8 cellular contexts compared by ENCODE assay signal in genomic region chr19:39539165-39539518, GRCh38. TPM values are rescaled to one million over a fixed set of nuclear protein-coding genes. Genes with fewer than 3 reads are reported as not detected.
A peak's percentile ranks its signal among the peaks of the same experiment; 100 is the strongest.
DNase-seq lines count a peak whose midpoint lies in the region; ATAC-seq and TF ChIP-seq lines count a peak whose summit lies in the region.

No MANE protein-coding gene starts in this region.

- H3K4me3 Mint-ChIP-seq in WTC11: peak overlapping the region; percentile 90
- H3K4me3 Mint-ChIP-seq in stimulated activated effector memory CD8-positive, alpha-beta T cell treated with anti-CD3 and anti-CD28 coated beads, Interleukin-12 subunit alpha, Interleukin-12 subunit beta, amount 100 ng/mL, for 72 hours: peak overlapping the region; percentile 88

- TF ChIP-seq POLR2A in erythroblast (IDR thresholded peaks at IDR 0.05; ENCODE audit: low read length): no peak

- H3K27ac Mint-ChIP-seq in WTC11: peak overlapping the region; percentile 89
- H3K27ac Mint-ChIP-seq in stimulated activated effector memory CD8-positive, alpha-beta T cell treated with anti-CD3 and anti-CD28 coated beads, Interleukin-12 subunit alpha, Interleukin-12 subunit beta, amount 100 ng/mL, for 72 hours: peak overlapping the region; percentile 98

- peaks cover 31% of the 10 kb centered on the region for H3K4me1 Mint-ChIP-seq in WTC11
- H3K4me1 Mint-ChIP-seq in stimulated activated effector memory CD8-positive, alpha-beta T cell treated with anti-CD3 and anti-CD28 coated beads, Interleukin-12 subunit alpha, Interleukin-12 subunit beta, amount 100 ng/mL, for 72 hours: peaks cover 36% of the 10 kb centered on the region

- intact Hi-C loops in heart right ventricle (cut with DNase I): loop anchor here in 9 of 10 donors (5.0 to 10.0 kb wide), 7 partner anchors 54 to 414 kb away; partner anchors contain the start of genes PAK4 (in 2 of the 9), SUPT5H (in 2 of the 9), DYRK1B (in 1 of the 9) and PLEKHG2 (in 1 of the 9)
- intact Hi-C loops in left ventricle myocardium superior (cut with micrococcal nuclease): loop anchor here (10.0 kb wide), 1 partner anchor 54 kb away; the partner anchor contains the start of gene TIMM50

- no peaks in the 10 kb centered on the region for H3K9me3 ChIP-seq in heart right ventricle

- peaks cover 0 to 32% (median 23%) of the 10 kb centered on the region in 9 donors for H3K4me1 ChIP-seq in heart right ventricle

- no peaks in the 10 kb centered on the region for H3K36me3 ChIP-seq in heart right ventricle

- H3K27me3 Mint-ChIP-seq in WTC11 (ENCODE audit: low read depth): peaks cover 11% of the 10 kb centered on the region

- H3K9me3 Mint-ChIP-seq in WTC11: no peaks in the 10 kb centered on the region
- no peaks in the 10 kb centered on the region for H3K9me3 Mint-ChIP-seq in stimulated activated effector memory CD8-positive, alpha-beta T cell treated with anti-CD3 and anti-CD28 coated beads, Interleukin-12 subunit alpha, Interleukin-12 subunit beta, amount 100 ng/mL, for 72 hours

- DNase-seq in heart right ventricle: no peak
- DNase-seq in left ventricle myocardium superior: no peak
- DNase-seq in WTC11 (ENCODE audit: low spot score): no peak
- DNase-seq in stimulated activated effector memory CD8-positive, alpha-beta T cell treated with anti-CD3 and anti-CD28 coated beads, Interleukin-12 subunit alpha, Interleukin-12 subunit beta, amount 100 ng/mL, for 72 hours (ENCODE audit: low spot score in 2 of 2): no peak
- DNase-seq in erythroblast (lab: John Stamatoyannopoulos, UW): no peak
- no peak for DNase-seq in occipital lobe (lab: John Stamatoyannopoulos, UW)
- DNase-seq in stimulated activated CD4-positive, alpha-beta T cell treated with anti-CD3 and anti-CD28 coated beads, Interleukin-2, amount 100 ng/mL, for 48 hours: no peak

- TF ChIP-seq CTCF in heart right ventricle (IDR thresholded peaks at IDR 0.05) (no peak), WTC11 (IDR thresholded peaks at IDR 0.05) (no peak)

- H3K27ac ChIP-seq in heart right ventricle: peak overlapping the region; percentile 90 to 98 (median 96)

- ATAC-seq in heart right ventricle (peak in 1 of 8 donors; percentile 5), left ventricle myocardium superior (no peak), WTC11 (peak; percentile 17)
- ATAC-seq in stimulated activated effector memory CD8-positive, alpha-beta T cell treated with anti-CD3 and anti-CD28 coated beads, Interleukin-12 subunit alpha, Interleukin-12 subunit beta, amount 100 ng/mL, for 72 hours: peak; percentile 48

- CTCF ChIA-PET in WTC11 (lab: Charles Lee): interaction anchor here (1.0 to 2.8 kb wide), 3 partner anchors 12 to 65 kb away, joined by 3 to 17 read pairs (median 9); no protein-coding TSS in a partner anchor

- POLR2A ChIA-PET in WTC11 (lab: Charles Lee): interaction anchor here (1.2 kb wide), 1 partner anchor 20 kb away, joined by 6 read pairs; no protein-coding TSS in a partner anchor

- 1 to 2% methylated on average over 10 of the region's 10 CpGs for WGBS in heart right ventricle, 2 donors

- H3K4me3 ChIP-seq in heart right ventricle (peak overlapping the region; percentile 47 to 94 (median 77)), iPS-11a (ENCODE audit: low read depth, low read length) (peak overlapping the region; percentile 87)

- no peaks in the 10 kb centered on the region for H3K36me3 Mint-ChIP-seq in WTC11
- peaks cover 22% of the 10 kb centered on the region for H3K36me3 Mint-ChIP-seq in stimulated activated effector memory CD8-positive, alpha-beta T cell treated with anti-CD3 and anti-CD28 coated beads, Interleukin-12 subunit alpha, Interleukin-12 subunit beta, amount 100 ng/mL, for 72 hours

- no peaks in the 10 kb centered on the region for H3K27me3 ChIP-seq in heart right ventricle

TF ChIP-seq in WTC11, 78 proteins besides CTCF, POLR2A, EP300 and RAD21:
- TF ChIP-seq HMGA2 (CRISPR knock-in tag; IDR thresholded peaks at IDR 0.05) (no peak), ETV6 (CRISPR knock-in tag; IDR thresholded peaks at IDR 0.05) (no peak), SOX15 (CRISPR knock-in tag; IDR thresholded peaks at IDR 0.05) (no peak), ZNF425 (CRISPR knock-in tag; conservative IDR thresholded peaks at IDR 0.05) (no peak), RELA (CRISPR knock-in tag; IDR thresholded peaks at IDR 0.05; ENCODE audit: borderline replicate concordance) (no peak), ATF1 (CRISPR knock-in tag; IDR thresholded peaks at IDR 0.05) (no peak)

RNA-seq across cellular contexts. Expression of gene EID2, which starts 0.8 kb away (rescaled TPM):
- 10 to 100 TPM in 7 of 10 donors, 1 to 10 TPM in 3; 9.0 to 15.5 (median 11.4) TPM for total RNA-seq in heart right ventricle
- 10 to 100 TPM; 14.7 to 15.9 TPM for polyA plus RNA-seq in heart right ventricle
- 9.9 TPM for total RNA-seq in left ventricle myocardium superior
- total RNA-seq in WTC11 (2021): 21.5 to 24.0 TPM (median 23.7 TPM) in 3 replicates
- 26.4 TPM for total RNA-seq in occipital lobe

RNA-seq across cellular contexts. Expression of gene EID2B, which starts 6.5 kb away (rescaled TPM):
- total RNA-seq in heart right ventricle (1 to 10 TPM; 2.2 to 4.7 (median 3.5) TPM), left ventricle myocardium superior (2.0 TPM), WTC11 (2021) (2.7 to 3.6 TPM (median 2.7 TPM) in 3 replicates), occipital lobe (18.9 TPM)
- 1 to 10 TPM; 1.8 to 2.8 TPM for polyA plus RNA-seq in heart right ventricle

RNA-seq across cellular contexts. Expression of gene SELENOV, which starts 24.2 kb away (rescaled TPM):
- total RNA-seq in heart right ventricle: not detected
- polyA plus RNA-seq in heart right ventricle: not detected
- total RNA-seq in left ventricle myocardium superior: not detected
- 12.6 to 15.4 TPM (median 15.1 TPM) in 3 replicates for total RNA-seq in WTC11 (2021)
- total RNA-seq in occipital lobe: not detected

RNA-seq across cellular contexts. Expression of gene DLL3, which starts 40.4 kb away (rescaled TPM):
- not detected for total RNA-seq in heart right ventricle
- polyA plus RNA-seq in heart right ventricle: not detected
- not detected for total RNA-seq in left ventricle myocardium superior
- total RNA-seq in WTC11 (2021): 16.4 to 23.9 TPM (median 21.6 TPM) in 3 replicates
- total RNA-seq in occipital lobe: 15.8 TPM

RNA-seq across cellular contexts. Expression of gene TIMM50, which starts 58.5 kb away (rescaled TPM):
- 100 to 1,000 TPM in 1 of 10 donors, 10 to 100 TPM in 9; 67.3 to 111 (median 78.9) TPM for total RNA-seq in heart right ventricle
- polyA plus RNA-seq in heart right ventricle: 100 to 1,000 TPM; 104 to 160 TPM
- 75.3 TPM for total RNA-seq in left ventricle myocardium superior
- total RNA-seq in WTC11 (2021): 136 to 154 TPM (median 137 TPM) in 3 replicates
- total RNA-seq in occipital lobe: 39.6 TPM

Comparison
In these comparisons a context has a peak if more than half of its experiments do, and no peak if none do; other contexts are left out.
1. RNA of gene SELENOV, which starts 24.2 kb away (total RNA-seq): 12.6 to 15.4 TPM in WTC11; not detected in heart right ventricle, not detected in left ventricle myocardium superior (single experiment) and not detected in occipital lobe (single experiment); every median in the first group is over 10 times any median in the second.